In the genomic region with DNA sequence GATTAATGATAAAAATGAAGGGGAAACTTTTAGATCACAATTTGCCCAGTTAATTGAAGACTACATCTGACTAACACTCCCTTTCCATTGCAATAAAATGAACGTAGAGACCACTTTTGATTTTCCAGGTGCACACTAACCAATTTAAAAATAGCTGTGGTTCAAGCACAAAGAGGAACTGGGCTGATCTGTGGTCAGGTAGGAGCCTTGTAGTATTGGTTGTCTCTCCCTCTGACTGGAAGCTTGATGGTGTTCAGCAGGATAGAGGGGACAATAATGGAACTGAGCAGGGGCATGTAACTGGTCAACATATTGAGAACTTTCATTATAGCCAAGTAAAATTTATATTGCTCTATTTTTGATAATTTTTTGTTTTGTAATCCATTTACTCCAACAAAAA, we compare ENCODE assay signal across 14 cellular contexts.
DNase-seq lines count a peak whose midpoint lies in the region; ATAC-seq and TF ChIP-seq lines count a peak whose summit lies in the region.
"Had no signal": no experiment of that assay in that cellular context is flagged by ENCODE, and none has a peak within 500 bp of the region (broad histone marks: within the 10 kb centered on the region; RNA-seq: fewer than 3 reads in every experiment).

No MANE protein-coding gene starts in this region.

- no peak for TF ChIP-seq POLR2A in right lobe of liver (IDR thresholded peaks at IDR 0.05)

- no peak for TF ChIP-seq CTCF in GM12865 (IDR thresholded peaks at IDR 0.05; ENCODE audit: insufficient read depth, low read depth, low read length, missing control alignments)
- TF ChIP-seq CTCF in right lobe of liver (IDR thresholded peaks at IDR 0.05), result no peak

- peak; percentile 5 for DNase-seq in GM12865 (ENCODE audit: low read depth)
- no peak for DNase-seq in iPS-NIHi7 (ENCODE audit: extremely low spot score)
- DNase-seq in RKO (ENCODE audit: low spot score), result no peak
- no peak for DNase-seq in right lobe of liver
- DNase-seq: 8988T; activated effector memory CD4-positive, alpha-beta T cell treated with anti-CD3 and anti-CD28 coated beads, Interleukin-2, amount 50 U/mL, for 16 hours; NCI-H2029; NCI-H526 treated with DMSO at 0.1 percent for 48 hours had no signal

- H3K36me3 ChIP-seq in right lobe of liver, result no peaks in the 10 kb centered on the region
- H3K36me3 ChIP-seq: suprapubic skin had no signal

- ATAC-seq in GM19438 (IDR thresholded peaks at IDR 0.05; ENCODE audit: low read depth, unreplicated experiment) (peak; percentile 86), HG02759 (IDR thresholded peaks at IDR 0.05; ENCODE audit: unreplicated experiment) (peak; percentile 58), HG03457 (IDR thresholded peaks at IDR 0.05; ENCODE audit: unreplicated experiment) (peak; percentile 67), esophagus mucosa (no peak), right lobe of liver (no peak)

- no peaks in the 10 kb centered on the region for H3K27me3 ChIP-seq in right lobe of liver
- H3K27me3 ChIP-seq: suprapubic skin had no signal

- H3K4me1 ChIP-seq in right lobe of liver, result no peaks in the 10 kb centered on the region

- 24% methylated on average over 1 of the region's 1 CpG for WGBS in right lobe of liver (ENCODE audit: insufficient coverage, low coverage, low lambda C conversion rate, missing lambda C conversion rate)

- intact Hi-C loops in right lobe of liver (cut with DNase I), result no loop called here

- no peak overlapping the region for H3K27ac ChIP-seq in right lobe of liver
- H3K27ac ChIP-seq: C4-2B, suprapubic skin had no signal

- H3K4me3 ChIP-seq in GM12865 (ENCODE audit: low read depth, low read length) (no peak overlapping the region), right lobe of liver (no peak overlapping the region)
- H3K4me3 ChIP-seq: suprapubic skin had no signal

- H3K9me3 ChIP-seq in right lobe of liver, result no peaks in the 10 kb centered on the region
- H3K9me3 ChIP-seq: suprapubic skin had no signal

Comparison
In these comparisons a context has a peak if more than half of its experiments do, and no peak if none do; other contexts are left out.
1. ATAC-seq: peak in GM19438 (single experiment), HG02759 (single experiment) and HG03457 (single experiment); none in esophagus mucosa (single experiment) and right lobe of liver (0 of 4).